Comparison of ENCODE assay signal across 12 cellular contexts in genomic region chr13:48660356-48661076, GRCh38. TPM values are rescaled to one million over a fixed set of nuclear protein-coding genes. Genes with fewer than 3 reads are reported as not detected.
DNase-seq lines count a peak whose midpoint lies in the region; ATAC-seq, FAIRE-seq and TF ChIP-seq lines count a peak whose summit lies in the region.
"Had no signal": no experiment of that assay in that cellular context is flagged by ENCODE, and none has a peak within 500 bp of the region (broad histone marks: within the 10 kb centered on the region; RNA-seq: fewer than 3 reads in every experiment).

No MANE protein-coding gene starts in this region.

- no peak for TF ChIP-seq CTCF in CD14-positive monocyte (IDR thresholded peaks at IDR 0.05)

- no peak overlapping the region for H3K4me3 ChIP-seq in mesodermal cell (ENCODE audit: extremely low read depth, insufficient read depth, low read length, poor library complexity, severe bottlenecking)
- H3K4me3 ChIP-seq: Peyer's patch had no signal

- 81 to 92% methylated on average over 4 of the region's 4 CpGs for WGBS in mesodermal cell (ENCODE audit: insufficient coverage in 2 of 2), 2 experiments

- DNase-seq in CD14-positive monocyte (ENCODE audit: low spot score) (peak; percentile 79), T-helper 17 cell (no peak), DMS114 treated with DMSO at 0.1 percent for 48 hours (lab: John Stamatoyannopoulos, UW; ENCODE audit: unreplicated experiment) (no peak), RCC 7860 (ENCODE audit: low spot score) (no peak)
- DNase-seq: Peyer's patch; stimulated activated naive CD4-positive, alpha-beta T cell treated with Interleukin-2 at 50 U/mL for 16 hours had no signal

- H3K4me3 Mint-ChIP-seq in CD14-positive monocyte = peak overlapping the region; percentile 53 to 79
- no peak overlapping the region for H3K4me3 Mint-ChIP-seq in T-helper 17 cell

- H3K36me3 Mint-ChIP-seq in CD14-positive monocyte (peaks cover 7 to 17% of the 10 kb centered on the region in 2 donors), T-helper 17 cell (ENCODE audit: low read depth) (peaks cover 2% of the 10 kb centered on the region)

- intact Hi-C loops in CD14-positive monocyte (cut with micrococcal nuclease) = loop anchor here in 1 of 2 donors (10.0 kb wide), 1 partner anchor 74 kb away; no protein-coding TSS in a partner anchor

- no peaks in the 10 kb centered on the region for H3K36me3 ChIP-seq in mesodermal cell (ENCODE audit: control insufficient read depth, insufficient read depth, low read length)
- H3K36me3 ChIP-seq: Peyer's patch had no signal

- no peak for FAIRE-seq in RCC 7860 (lab: Jason Lieb, UNC)
- FAIRE-seq: keratinocyte had no signal

- H3K4me1 Mint-ChIP-seq in CD14-positive monocyte (peaks cover 53% of the 10 kb centered on the region), T-helper 17 cell (peaks cover 17% of the 10 kb centered on the region)

- H3K27ac ChIP-seq in mesodermal cell (ENCODE audit: low read depth, low read length, severe bottlenecking) = peak overlapping the region; percentile 50
- H3K27ac ChIP-seq: epithelial cell of prostate had no signal

- H3K4me1 ChIP-seq in mesodermal cell (ENCODE audit: control insufficient read depth, insufficient read depth, low read length, poor library complexity, severe bottlenecking) = peaks cover 7% of the 10 kb centered on the region
- H3K4me1 ChIP-seq: Peyer's patch had no signal

- H3K27ac Mint-ChIP-seq in CD14-positive monocyte (peak overlapping the region; percentile 97 to 99 (median 98)), T-helper 17 cell (peak overlapping the region; percentile 27)

- no peaks in the 10 kb centered on the region for H3K9me3 ChIP-seq in T-helper 17 cell (ENCODE audit: control insufficient read depth, low read length, poor library complexity, severe bottlenecking)
- H3K9me3 ChIP-seq in mesodermal cell (ENCODE audit: control insufficient read depth, low read length) = no peaks in the 10 kb centered on the region
- H3K9me3 ChIP-seq: Peyer's patch had no signal

- H3K9me3 Mint-ChIP-seq in CD14-positive monocyte = peaks cover 4 to 17% (median 10%) of the 10 kb centered on the region in 7 donors

- H3K27me3 Mint-ChIP-seq in CD14-positive monocyte (ENCODE audit: low read depth in 3 of 3) (peaks cover 0 to 3% (median 0%) of the 10 kb centered on the region in 3 donors), T-helper 17 cell (no peaks in the 10 kb centered on the region)

- peak; percentile 68 for ATAC-seq in GM21723 (IDR thresholded peaks at IDR 0.05; ENCODE audit: unreplicated experiment)
- ATAC-seq in T-helper 17 cell = peak; percentile 32
- ATAC-seq in HG02623 (IDR thresholded peaks at IDR 0.05; ENCODE audit: unreplicated experiment) = no peak
- no peak for ATAC-seq in GM18861 (IDR thresholded peaks at IDR 0.05; ENCODE audit: unreplicated experiment)

RNA-seq across cellular contexts. Expression of gene CYSLTR2, which starts 6.8 kb away (rescaled TPM):
- polyA plus RNA-seq in CD14-positive monocyte = 1 to 10 TPM; 1.9 to 4.1 TPM
- 1 to 10 TPM; 2.8 to 5.9 TPM for total RNA-seq in T-helper 17 cell
- 3.3 TPM for polyA plus RNA-seq in mesodermal cell (2013, experiment 1 of 2)
- polyA plus RNA-seq in mesodermal cell (2013, experiment 2 of 2) = 3.5 TPM
- polyA plus RNA-seq: keratinocyte had no signal

Comparison
In these comparisons a context has a peak if more than half of its experiments do, and no peak if none do; other contexts are left out.
1. ATAC-seq: peak in GM21723 (single experiment) and T-helper 17 cell (single experiment); none in HG02623 (single experiment) and GM18861 (single experiment).